8 cellular contexts compared by ENCODE assay signal in genomic region chr7:45430397-45430796, GRCh38.
"Had no signal": no experiment of that assay in that cellular context is flagged by ENCODE, and none has a peak within 500 bp of the region (broad histone marks: within the 10 kb centered on the region; RNA-seq: fewer than 3 reads in every experiment).

No MANE protein-coding gene starts in this region.

- H3K4me3 ChIP-seq: GM23248, HAP-1, K562 had no signal

- H3K9me3 ChIP-seq: HAP-1 had no signal

- H3K4me1 ChIP-seq: HAP-1 had no signal

- DNase-seq: GM23248, GOT3, H7, HFFc6, IMR-90 had no signal

- ATAC-seq: HCT116, K562 had no signal

- H3K36me3 ChIP-seq: HAP-1 had no signal
